In genomic region chr2:191038241-191038725, GRCh38 we compare ENCODE assay signal across 1 cellular context.
A peak's percentile ranks its signal among the peaks of the same experiment; 100 is the strongest.
TF ChIP-seq lines count a peak whose summit lies in the region.

No MANE protein-coding gene starts in this region.

TF ChIP-seq in HepG2, 621 proteins besides CTCF, POLR2A, EP300 and RAD21:
- TF ChIP-seq ZHX2 (IDR thresholded peaks at IDR 0.05; ENCODE audit: low read depth) (no peak), ZHX2 (CRISPR knock-in tag; IDR thresholded peaks at IDR 0.05; ENCODE audit: borderline replicate concordance) (no peak), MAFF (IDR thresholded peaks at IDR 0.05; ENCODE audit: low read depth, low read length) (peak; percentile 99), MAFK (conservative IDR thresholded peaks at IDR 0.05 in 1 of 2, IDR thresholded peaks at IDR 0.05 in 1 of 2; ENCODE audit: low read length in 2 of 2) (peak; percentile 97 to 99), SRSF1 (optimal IDR thresholded peaks at IDR 0.05; ENCODE audit: low read depth, low read length) (no peak)
